In genomic region chr3:113013593-113013992, GRCh38 we compare ENCODE assay signal across 12 cellular contexts. TPM values are rescaled to one million over a fixed set of nuclear protein-coding genes. Genes with fewer than 3 reads are reported as not detected.
"Had no signal": no experiment of that assay in that cellular context is flagged by ENCODE, and none has a peak within 500 bp of the region (broad histone marks: within the 10 kb centered on the region; RNA-seq: fewer than 3 reads in every experiment).

No MANE protein-coding gene starts in this region.

- H3K4me3 Mint-ChIP-seq: activated T-helper 1 cell treated with anti-CD3 and anti-CD28 coated beads, Interleukin-12 subunit alpha, Interleukin-12 subunit beta, Interleukin-2, Interleukin-4 antibody, amounts not matched to agents 30 ng/mL and 10 ng/mL and 1 ng/mL, durations not matched to agents 14 hours and 24 hours and 36 hours had no signal

- DNase-seq: activated CD4-positive, alpha-beta T cell treated with anti-CD3 and anti-CD28 coated beads for 4 hours; heart left ventricle; SHP77; sigmoid colon; stimulated activated CD4-positive, alpha-beta T cell treated with anti-CD3 and anti-CD28 coated beads, Interleukin-2, amount 100 ng/mL, for 24 hours; stimulated activated naive CD4-positive, alpha-beta T cell treated with Interleukin-2 at 50 U/mL for 16 hours; trophoblast cell; WERI-Rb-1 had no signal

- H3K9me3 Mint-ChIP-seq: activated T-helper 1 cell treated with anti-CD3 and anti-CD28 coated beads, Interleukin-12 subunit alpha, Interleukin-12 subunit beta, Interleukin-2, Interleukin-4 antibody, amounts not matched to agents 30 ng/mL and 10 ng/mL and 1 ng/mL, durations not matched to agents 14 hours and 24 hours and 36 hours had no signal

- ATAC-seq: heart left ventricle had no signal

- H3K27ac Mint-ChIP-seq: activated T-helper 1 cell treated with anti-CD3 and anti-CD28 coated beads, Interleukin-12 subunit alpha, Interleukin-12 subunit beta, Interleukin-2, Interleukin-4 antibody, amounts not matched to agents 30 ng/mL and 10 ng/mL and 1 ng/mL, durations not matched to agents 14 hours and 24 hours and 36 hours had no signal

RNA-seq across cellular contexts. Expression of gene CD200R1, which starts 38.7 kb away (rescaled TPM):
- total RNA-seq: endothelial cell of umbilical vein, lung microvascular endothelial cell, pulmonary artery endothelial cell had no signal
